ENCODE assay signal across 8 cellular contexts in genomic region chr10:49606981-49607535, GRCh38. TPM values are rescaled to one million over a fixed set of nuclear protein-coding genes. Genes with fewer than 3 reads are reported as not detected.
DNase-seq lines count a peak whose midpoint lies in the region; ATAC-seq lines count a peak whose summit lies in the region.

No MANE protein-coding gene starts in this region.

- intact Hi-C loops in activated CD4-positive, alpha-beta T cell treated with anti-CD3 and anti-CD28 coated beads for 36 hours (cut with DNase I, micrococcal nuclease): loop anchor here (1.0 to 5.0 kb wide), 5 partner anchors 72 to 210 kb away; partner anchors contain the start of genes OGDHL (in 2 of the 2), C10orf53 (in 1 of the 2) and DRGX (in 1 of the 2)

- H3K27me3 Mint-ChIP-seq in activated CD4-positive, alpha-beta T cell treated with anti-CD3 and anti-CD28 coated beads for 36 hours: peaks cover 63% of the 10 kb centered on the region

- POLR2A ChIA-PET in activated CD4-positive, alpha-beta T cell treated with anti-CD3 and anti-CD28 coated beads for 36 hours (lab: Charles Lee): no interaction called here

- no peaks in the 10 kb centered on the region for H3K36me3 Mint-ChIP-seq in activated CD4-positive, alpha-beta T cell treated with anti-CD3 and anti-CD28 coated beads for 36 hours (ENCODE audit: low read depth)

- ATAC-seq in GM19351 (IDR thresholded peaks at IDR 0.05; ENCODE audit: unreplicated experiment): peak; percentile 81
- peak; percentile 74 for ATAC-seq in activated CD4-positive, alpha-beta T cell treated with anti-CD3 and anti-CD28 coated beads for 36 hours

- CTCF ChIA-PET in activated CD4-positive, alpha-beta T cell treated with anti-CD3 and anti-CD28 coated beads for 36 hours (lab: Charles Lee): interaction anchor here (1.0 to 1.8 kb wide), 3 partner anchors 12 to 33 kb away, joined by 3 to 9 read pairs (median 5); no protein-coding TSS in a partner anchor

- peaks cover 2% of the 10 kb centered on the region for H3K4me1 Mint-ChIP-seq in activated CD4-positive, alpha-beta T cell treated with anti-CD3 and anti-CD28 coated beads for 36 hours

- peaks cover 2% of the 10 kb centered on the region for H3K9me3 Mint-ChIP-seq in activated CD4-positive, alpha-beta T cell treated with anti-CD3 and anti-CD28 coated beads for 36 hours (ENCODE audit: low read depth)

- H3K27ac Mint-ChIP-seq in activated CD4-positive, alpha-beta T cell treated with anti-CD3 and anti-CD28 coated beads for 36 hours: no peak overlapping the region

- H3K4me3 Mint-ChIP-seq in activated CD4-positive, alpha-beta T cell treated with anti-CD3 and anti-CD28 coated beads for 36 hours: no peak overlapping the region

- DNase-seq in 8988T (peak; percentile 97), HuH-7 (ENCODE audit: low spot score) (peak; percentile 80), dedifferentiated amniotic fluid mesenchymal stem cell (ENCODE audit: extremely low spot score) (peak; percentile 22), mesenteric fat pad (ENCODE audit: low spot score) (peak; percentile 79), NCI-H187 (lab: John Stamatoyannopoulos, UW) (no peak)
- peak; percentile 86 for DNase-seq in activated CD4-positive, alpha-beta T cell treated with anti-CD3 and anti-CD28 coated beads for 36 hours
- DNase-seq in stimulated activated CD8-positive, alpha-beta memory T cell treated with anti-CD3 and anti-CD28 coated beads, Interleukin-4, amount 100 ng/mL, for 48 hours: peak; percentile 80

RNA-seq across cellular contexts. Expression of gene SLC18A3, which starts 3.1 kb away (rescaled TPM):
- total RNA-seq in activated CD4-positive, alpha-beta T cell treated with anti-CD3 and anti-CD28 coated beads for 36 hours: not detected
- not detected for total RNA-seq in mesenteric fat pad

RNA-seq across cellular contexts. Expression of gene CHAT, which starts 6.8 kb away (rescaled TPM):
- not detected for total RNA-seq in activated CD4-positive, alpha-beta T cell treated with anti-CD3 and anti-CD28 coated beads for 36 hours
- total RNA-seq in mesenteric fat pad: not detected

Comparison
In these comparisons a context has a peak if more than half of its experiments do, and no peak if none do; other contexts are left out.
1. DNase-seq: peak in 8988T (single experiment), HuH-7 (single experiment), activated CD4-positive, alpha-beta T cell treated with anti-CD3 and anti-CD28 coated beads for 36 hours (single experiment), dedifferentiated amniotic fluid mesenchymal stem cell (single experiment), mesenteric fat pad (single experiment) and stimulated activated CD8-positive, alpha-beta memory T cell treated with anti-CD3 and anti-CD28 coated beads, Interleukin-4, amount 100 ng/mL, for 48 hours (single experiment); none in NCI-H187 (0 of 2).